8 cellular contexts compared by ENCODE assay signal in genomic region chr11:83156996-83157754, GRCh38. TPM values are rescaled to one million over a fixed set of nuclear protein-coding genes. Genes with fewer than 3 reads are reported as not detected.
A peak's percentile ranks its signal among the peaks of the same experiment; 100 is the strongest.
DNase-seq lines count a peak whose midpoint lies in the region; ATAC-seq and TF ChIP-seq lines count a peak whose summit lies in the region.

PCF11 (plus strand) TSS chr11:83157131; CDS start chr11:83157440, 309 bp downstream.

- peaks cover 60% of the 10 kb centered on the region for H3K79me2 ChIP-seq in DOHH2 (ENCODE audit: control insufficient read depth, low read length)

- H3K27me3 ChIP-seq in DOHH2 (ENCODE audit: control insufficient read depth, low read length) (no peaks in the 10 kb centered on the region), subcutaneous abdominal adipose tissue (ENCODE audit: control insufficient read depth in 5 of 5, insufficient read depth in 4 of 5, low read length in 5 of 5) (peaks cover 0 to 3% (median 0%) of the 10 kb centered on the region in 5 donors)

- H4K20me1 ChIP-seq in DOHH2 (ENCODE audit: control insufficient read depth, insufficient read depth, low read depth, low read length) = peaks cover 32% of the 10 kb centered on the region

- H3K4me3 ChIP-seq in DOHH2 (ENCODE audit: low read length) (peak within 1 kb of the TSS; percentile 94), NB4 (ENCODE audit: low read depth, low read length) (peak within 1 kb of the TSS; percentile 95), cardiac fibroblast (replicated peaks in 1 of 2; ENCODE audit: low read depth in 2 of 2, low read length in 2 of 2) (peak within 1 kb of the TSS; percentile 82 to 91), subcutaneous abdominal adipose tissue (ENCODE audit: low read depth in 1 of 5, low read length in 5 of 5) (peak within 1 kb of the TSS; percentile 88 to 100 (median 100))

- peak within 1 kb of the TSS; percentile 88 for H3K4me2 ChIP-seq in DOHH2 (ENCODE audit: low read length)

- no peaks in the 10 kb centered on the region for H3K9me2 ChIP-seq in DOHH2 (replicated peaks; ENCODE audit: control insufficient read depth, low read length)

- peak within 1 kb of the TSS; percentile 69 to 100 (median 100) for H3K9ac ChIP-seq in subcutaneous abdominal adipose tissue (ENCODE audit: low read length in 5 of 5)

- peak; percentile 99 for TF ChIP-seq POLR2A in NB4 (IDR thresholded peaks at IDR 0.05; ENCODE audit: extremely low read depth, insufficient read length)

- H3K36me3 ChIP-seq in DOHH2 (ENCODE audit: control insufficient read depth, low read length) = peaks cover 52% of the 10 kb centered on the region
- H3K36me3 ChIP-seq in subcutaneous abdominal adipose tissue (ENCODE audit: control insufficient read depth in 5 of 5, insufficient read depth in 5 of 5, low read length in 5 of 5) = no peaks in the 10 kb centered on the region

- peak within 1 kb of the TSS; percentile 84 for H3K27ac ChIP-seq in DOHH2 (ENCODE audit: low read depth, low read length)
- H3K27ac ChIP-seq in subcutaneous abdominal adipose tissue (ENCODE audit: low read depth, low read length) = peak within 1 kb of the TSS; percentile 99

- H3K4me1 ChIP-seq in DOHH2 (ENCODE audit: control insufficient read depth, low read length) = peaks cover 64% of the 10 kb centered on the region
- H3K4me1 ChIP-seq in subcutaneous abdominal adipose tissue (ENCODE audit: control insufficient read depth in 5 of 5, insufficient read depth in 5 of 5, low read length in 5 of 5) = peaks cover 3 to 41% (median 30%) of the 10 kb centered on the region in 5 donors

- no peaks in the 10 kb centered on the region; the same call in none of the 2 replicates for H3F3A ChIP-seq in DOHH2 (ENCODE audit: control insufficient read depth, insufficient read depth)

- TF ChIP-seq CTCF in DOHH2 (IDR thresholded peaks at IDR 0.05; ENCODE audit: low read depth, low read length, poor library complexity, severe bottlenecking) = no peak
- no peak for TF ChIP-seq CTCF in NB4 (IDR thresholded peaks at IDR 0.05; ENCODE audit: low read depth, low read length)
- no peak for TF ChIP-seq CTCF in cardiac fibroblast (IDR thresholded peaks at IDR 0.05; ENCODE audit: low read depth, low read length)

- peak; percentile 2 for ATAC-seq in GM21825 (IDR thresholded peaks at IDR 0.05; ENCODE audit: unreplicated experiment)
- peak; percentile 81 for ATAC-seq in left lobe of liver

- H3K9me3 ChIP-seq in DOHH2 (ENCODE audit: control insufficient read depth, insufficient read depth, low read length) (no peaks in the 10 kb centered on the region), subcutaneous abdominal adipose tissue (ENCODE audit: control insufficient read depth in 5 of 5, low read length in 5 of 5) (no peaks in the 10 kb centered on the region)

- no peak for DNase-seq in NB4 (ENCODE audit: low read depth)
- DNase-seq in cardiac fibroblast (ENCODE audit: low read depth in 2 of 2) = peak in 1 of 2 donors; percentile 100
- no peak for DNase-seq in left lobe of liver (ENCODE audit: low spot score)
- no peak for DNase-seq in SHP77 (lab: John Stamatoyannopoulos, UW)
- no peak for DNase-seq in cerebellar cortex (ENCODE audit: low spot score)

RNA-seq across cellular contexts. Expression of gene PCF11, which starts in this region (rescaled TPM):
- total RNA-seq in left lobe of liver = 23.6 TPM
